ENCODE assay signal across 15 cellular contexts in genomic region chr22:49307071-49307830, GRCh38.
A peak's percentile ranks its signal among the peaks of the same experiment; 100 is the strongest.
DNase-seq lines count a peak whose midpoint lies in the region; ATAC-seq, FAIRE-seq and TF ChIP-seq lines count a peak whose summit lies in the region.
"Had no signal": no experiment of that assay in that cellular context is flagged by ENCODE, and none has a peak within 500 bp of the region (broad histone marks: within the 10 kb centered on the region; RNA-seq: fewer than 3 reads in every experiment).

No MANE protein-coding gene starts in this region.

- no peak overlapping the region for H3K56ac ChIP-seq in H1 (replicated peaks; ENCODE audit: insufficient read length, low read depth, low read length)

- H2BK15ac ChIP-seq in H1 (ENCODE audit: low read length): no peak overlapping the region

- peak overlapping the region; percentile 18; the same call in 1 of the 2 replicates for H3K4me3 ChIP-seq in BLaER1
- H3K4me3 ChIP-seq in H7 (ENCODE audit: insufficient read depth, low read depth, low read length): no peak overlapping the region
- no peak overlapping the region for H3K4me3 ChIP-seq in H1 (ENCODE audit: extremely low read depth in 1 of 4, insufficient read depth in 2 of 4, low read depth in 3 of 4, low read length in 4 of 4)

- H3K9me3 ChIP-seq in BLaER1 (no peaks in the 10 kb centered on the region), H1 (ENCODE audit: insufficient read depth in 2 of 2, low read depth in 1 of 2, low read length in 1 of 2) (no peaks in the 10 kb centered on the region)

- no peaks in the 10 kb centered on the region for H3K79me1 ChIP-seq in H1 (ENCODE audit: low read depth, low read length)

- H3K27ac ChIP-seq in BLaER1 (no peak overlapping the region), H1 (ENCODE audit: low read depth, low read length) (no peak overlapping the region)

- H3K36me3 ChIP-seq in BLaER1: no peaks in the 10 kb centered on the region
- no peaks in the 10 kb centered on the region for H3K36me3 ChIP-seq in H7 (replicated peaks; ENCODE audit: control insufficient read depth, insufficient read depth, low read length)
- no peaks in the 10 kb centered on the region for H3K36me3 ChIP-seq in H1 (ENCODE audit: control insufficient read depth in 2 of 4, insufficient read depth in 4 of 4, low read length in 3 of 4)

- peak overlapping the region; percentile 91 for H3K4me2 ChIP-seq in BLaER1
- no peak overlapping the region for H3K4me2 ChIP-seq in H1 (ENCODE audit: insufficient read depth in 1 of 2, low read depth in 2 of 2, low read length in 2 of 2)

- no peaks in the 10 kb centered on the region for H3K4me1 Mint-ChIP-seq in progenitor cell of endocrine pancreas (ENCODE audit: low read depth)
- no peaks in the 10 kb centered on the region for H3K4me1 Mint-ChIP-seq in activated naive CD4-positive, alpha-beta T cell treated with anti-CD3 and anti-CD28 coated beads, Interleukin-2, amount 10 ng/mL, durations not matched to agents 7 days and 5 days
- H3K4me1 Mint-ChIP-seq: activated naive CD4-positive, alpha-beta T cell treated with anti-CD3 and anti-CD28 coated beads, Interleukin-2, amount 50 U/mL, for 24 hours; memory B cell had no signal

- no peak overlapping the region for H3K23ac ChIP-seq in H1 (ENCODE audit: insufficient read length)

- H3K14ac ChIP-seq in H1 (ENCODE audit: insufficient read length): no peak overlapping the region

- H3K27me3 ChIP-seq in BLaER1 (peaks cover 26% of the 10 kb centered on the region), H7 (ENCODE audit: control insufficient read depth, insufficient read depth, low read length) (no peaks in the 10 kb centered on the region), H1 (replicated peaks in 1 of 4; ENCODE audit: control insufficient read depth in 3 of 4, extremely low read depth in 1 of 4, insufficient read depth in 3 of 4, low read length in 3 of 4) (no peaks in the 10 kb centered on the region; a peak in 1 of 7 replicates)

- no peak for TF ChIP-seq EP300 in H1 (IDR thresholded peaks at IDR 0.05; ENCODE audit: borderline replicate concordance in 1 of 2, low read depth in 2 of 2, low read length in 2 of 2)

- H3K9ac ChIP-seq in BLaER1 (0 out of 2 replicates have a peak overlapping the region, but pooled peaks have one; percentile 27), H1 (replicated peaks in 1 of 4; ENCODE audit: extremely low read depth in 1 of 4, low read depth in 3 of 4, low read length in 3 of 4) (no peak overlapping the region)

- peaks cover 23% of the 10 kb centered on the region for H3K27me3 Mint-ChIP-seq in progenitor cell of endocrine pancreas
- H3K27me3 Mint-ChIP-seq in activated naive CD4-positive, alpha-beta T cell treated with anti-CD3 and anti-CD28 coated beads, Interleukin-2, amount 10 ng/mL, durations not matched to agents 7 days and 5 days: peaks cover 18% of the 10 kb centered on the region

- no peak overlapping the region for H2AFZ ChIP-seq in H1 (ENCODE audit: low read length)

- POLR2A ChIA-PET in H1 (lab: Charles Lee; ENCODE audit: partially characterized antibody): no interaction called here

- TF ChIP-seq CTCF in H1 (IDR thresholded peaks at IDR 0.05; ENCODE audit: control extremely low read depth in 1 of 3, insufficient read depth in 1 of 3, low read depth in 1 of 3, low read length in 3 of 3): no peak
- TF ChIP-seq CTCF in progenitor cell of endocrine pancreas (IDR thresholded peaks at IDR 0.05; ENCODE audit: unreplicated experiment): no peak

- H4K8ac ChIP-seq in H1 (ENCODE audit: extremely low read depth, insufficient read depth, low read length): peak overlapping the region; percentile 14; the same call in 1 of the 2 replicates

- FAIRE-seq in H1 (lab: Jason Lieb, UNC): no peak

- 0 out of 2 replicates have a peak overlapping the region, but pooled peaks have one; percentile 9 for H2BK12ac ChIP-seq in H1 (ENCODE audit: low read depth, low read length)

- H3K4me1 ChIP-seq in BLaER1 (peaks cover 50% of the 10 kb centered on the region), H1 (replicated peaks in 1 of 4; ENCODE audit: control insufficient read depth in 3 of 4, insufficient read depth in 4 of 4, low read length in 3 of 4) (peaks cover 0 to 4% (median 2%) of the 10 kb centered on the region in 4 experiments; a peak in 4 of 7 replicates)

- no peak overlapping the region for H3K27ac Mint-ChIP-seq in progenitor cell of endocrine pancreas
- no peak overlapping the region for H3K27ac Mint-ChIP-seq in activated naive CD4-positive, alpha-beta T cell treated with anti-CD3 and anti-CD28 coated beads, Interleukin-2, amount 10 ng/mL, durations not matched to agents 7 days and 5 days
- H3K27ac Mint-ChIP-seq: activated naive CD4-positive, alpha-beta T cell treated with anti-CD3 and anti-CD28 coated beads, Interleukin-2, amount 50 U/mL, for 24 hours; brain; memory B cell; nephron progenitor cell had no signal

- H3K36me3 Mint-ChIP-seq in progenitor cell of endocrine pancreas (ENCODE audit: insufficient read depth): no peaks in the 10 kb centered on the region
- no peaks in the 10 kb centered on the region for H3K36me3 Mint-ChIP-seq in activated naive CD4-positive, alpha-beta T cell treated with anti-CD3 and anti-CD28 coated beads, Interleukin-2, amount 10 ng/mL, durations not matched to agents 7 days and 5 days
- H3K36me3 Mint-ChIP-seq: activated naive CD4-positive, alpha-beta T cell treated with anti-CD3 and anti-CD28 coated beads, Interleukin-2, amount 50 U/mL, for 24 hours; brain; memory B cell had no signal

- no peak overlapping the region for H2BK5ac ChIP-seq in H1 (ENCODE audit: low read depth, low read length)

- peaks cover 33% of the 10 kb centered on the region; the same call in 1 of the 2 replicates for H4K20me1 ChIP-seq in BLaER1
- peaks cover 0 to 2% of the 10 kb centered on the region in 2 experiments for H4K20me1 ChIP-seq in H1 (replicated peaks in 1 of 2; ENCODE audit: control insufficient read depth in 1 of 2, insufficient read depth in 2 of 2, low read length in 2 of 2)

- no peak overlapping the region for H3K4me3 Mint-ChIP-seq in progenitor cell of endocrine pancreas (ENCODE audit: low read depth)
- no peak overlapping the region for H3K4me3 Mint-ChIP-seq in activated naive CD4-positive, alpha-beta T cell treated with anti-CD3 and anti-CD28 coated beads, Interleukin-2, amount 10 ng/mL, durations not matched to agents 7 days and 5 days
- H3K4me3 Mint-ChIP-seq: activated naive CD4-positive, alpha-beta T cell treated with anti-CD3 and anti-CD28 coated beads, Interleukin-2, amount 50 U/mL, for 24 hours; brain; memory B cell; nephron progenitor cell; stimulated activated naive CD8-positive, alpha-beta T cell treated with anti-CD3 and anti-CD28 coated beads, Interleukin-15, amount 100 ng/mL, for 72 hours had no signal

- no peaks in the 10 kb centered on the region for H3K79me2 ChIP-seq in H1 (ENCODE audit: control insufficient read depth in 1 of 2, insufficient read depth in 2 of 2, low read length in 2 of 2)

- H2AK5ac ChIP-seq in H1 (ENCODE audit: low read depth, low read length): no peak overlapping the region

- no peak overlapping the region for H2BK120ac ChIP-seq in H1 (replicated peaks; ENCODE audit: low read depth, low read length)

- H2BK20ac ChIP-seq in H1 (ENCODE audit: low read length): no peak overlapping the region

- ATAC-seq in GM18505 (IDR thresholded peaks at IDR 0.05; ENCODE audit: unreplicated experiment): no peak
- ATAC-seq: activated CD4-positive, CD25-positive, alpha-beta regulatory T cell treated with anti-CD3 and anti-CD28 coated beads, Interleukin-2, amount 50 U/mL, for 24 hours; stimulated activated naive CD8-positive, alpha-beta T cell treated with anti-CD3 and anti-CD28 coated beads, Interleukin-15, amount 100 ng/mL, for 72 hours had no signal

- DNase-seq in H7 (peak; percentile 26), H1 (ENCODE audit: low read depth in 1 of 2, low spot score in 2 of 2) (peak in 1 of 2 experiments; percentile 22), progenitor cell of endocrine pancreas (ENCODE audit: low spot score, unreplicated experiment) (peak; percentile 8), NCI-H187 treated with DMSO at 0.1 percent for 48 hours (lab: John Stamatoyannopoulos, UW) (no peak)
- no peak for DNase-seq in activated naive CD4-positive, alpha-beta T cell treated with anti-CD3 and anti-CD28 coated beads, Interleukin-2, amount 10 ng/mL, durations not matched to agents 7 days and 5 days
- DNase-seq: NCI-H146; nephron progenitor cell; SHP77; stimulated activated naive CD8-positive, alpha-beta T cell treated with anti-CD3 and anti-CD28 coated beads, Interleukin-15, amount 100 ng/mL, for 72 hours had no signal

- no peak overlapping the region for H3K4ac ChIP-seq in H1 (replicated peaks; ENCODE audit: insufficient read length, low read depth, low read length)

- CTCF ChIA-PET in H1 (lab: Charles Lee; ENCODE audit: partially characterized antibody): interaction anchor here (0.9 to 5.7 kb wide), 4 partner anchors 11 to 262 kb away, joined by 3 to 95 read pairs (median 12); no protein-coding TSS in a partner anchor
- CTCF ChIA-PET in activated naive CD4-positive, alpha-beta T cell treated with anti-CD3 and anti-CD28 coated beads, Interleukin-2, amount 10 ng/mL, durations not matched to agents 7 days and 5 days (lab: Charles Lee): no interaction called here

- H4K91ac ChIP-seq in H1 (replicated peaks; ENCODE audit: insufficient read length, low read length): no peak overlapping the region

- H3K23me2 ChIP-seq in H1 (ENCODE audit: low read depth, low read length): no peaks in the 10 kb centered on the region

- no peak for TF ChIP-seq RAD21 in H1 (IDR thresholded peaks at IDR 0.05 in 1 of 2, conservative IDR thresholded peaks at IDR 0.05 in 1 of 2; ENCODE audit: low read depth in 2 of 2, low read length in 2 of 2)

- WGBS in H1 (ENCODE audit: extremely low coverage in 1 of 2, insufficient coverage in 1 of 2, insufficient read length in 1 of 2, insufficient replicate concordance in 2 of 2, low coverage in 1 of 2, low lambda C conversion rate in 2 of 2, missing lambda C conversion rate in 1 of 2), 2 experiments: 88% methylated on average over 10 of the region's 19 CpGs; no CpG with 5 or more reads in 1 of the 2 experiments

- no peaks in the 10 kb centered on the region for H3K9me3 Mint-ChIP-seq in progenitor cell of endocrine pancreas (ENCODE audit: low read depth)
- no peaks in the 10 kb centered on the region for H3K9me3 Mint-ChIP-seq in activated naive CD4-positive, alpha-beta T cell treated with anti-CD3 and anti-CD28 coated beads, Interleukin-2, amount 10 ng/mL, durations not matched to agents 7 days and 5 days
- H3K9me3 Mint-ChIP-seq: activated naive CD4-positive, alpha-beta T cell treated with anti-CD3 and anti-CD28 coated beads, Interleukin-2, amount 50 U/mL, for 24 hours; brain; memory B cell; nephron progenitor cell; stimulated activated naive CD8-positive, alpha-beta T cell treated with anti-CD3 and anti-CD28 coated beads, Interleukin-15, amount 100 ng/mL, for 72 hours had no signal

- no peak overlapping the region for H4K5ac ChIP-seq in H1 (ENCODE audit: insufficient read length, low read depth, low read length)

- TF ChIP-seq POLR2A in H1 (IDR thresholded peaks at IDR 0.05; ENCODE audit: control extremely low read depth in 1 of 2, low read depth in 2 of 2, low read length in 2 of 2) (no peak), GM18505 (IDR thresholded peaks at IDR 0.05; ENCODE audit: borderline replicate concordance, extremely low read depth, insufficient read depth, insufficient read length) (no peak)

- H3K18ac ChIP-seq in H1 (ENCODE audit: extremely low read depth, low read length): no peak overlapping the region

Comparison
In these comparisons a context has a peak if more than half of its experiments do, and no peak if none do; other contexts are left out.
1. DNase-seq: peak in H7 (single experiment) and progenitor cell of endocrine pancreas (single experiment); none in NCI-H187 treated with DMSO at 0.1 percent for 48 hours (single experiment) and activated naive CD4-positive, alpha-beta T cell treated with anti-CD3 and anti-CD28 coated beads, Interleukin-2, amount 10 ng/mL, durations not matched to agents 7 days and 5 days (single experiment).